Comparison of ENCODE assay signal across 13 cellular contexts in the genomic region with DNA sequence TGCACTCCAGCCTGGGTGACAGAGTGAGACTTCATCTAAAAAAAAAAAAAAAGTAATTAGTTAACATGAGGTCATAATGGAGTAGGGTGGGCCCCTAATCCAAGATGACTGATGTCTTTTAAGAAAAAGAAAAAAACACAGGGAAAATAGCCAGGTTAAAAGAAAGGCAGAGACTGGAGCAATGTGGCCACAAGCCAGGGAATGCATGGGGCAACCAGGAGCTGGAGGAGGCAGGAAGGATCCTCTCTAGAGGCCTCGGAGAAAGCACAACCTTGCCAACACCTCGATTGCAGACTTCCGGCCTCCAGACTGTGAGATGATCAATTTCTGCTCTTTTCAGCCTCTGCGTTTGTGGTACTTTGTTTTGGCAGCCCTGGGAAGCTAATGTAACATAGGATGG.
DNase-seq lines count a peak whose midpoint lies in the region; ATAC-seq and TF ChIP-seq lines count a peak whose summit lies in the region.
"Had no signal": no experiment of that assay in that cellular context is flagged by ENCODE, and none has a peak within 500 bp of the region (broad histone marks: within the 10 kb centered on the region; RNA-seq: fewer than 3 reads in every experiment).

No MANE protein-coding gene starts in this region.

- no peak for ATAC-seq in heart right ventricle
- no peak for ATAC-seq in Right ventricle myocardium inferior
- peak; percentile 19 for ATAC-seq in gastroesophageal sphincter
- ATAC-seq in GM21825 (IDR thresholded peaks at IDR 0.05; ENCODE audit: unreplicated experiment) = no peak
- ATAC-seq in GM21360 (IDR thresholded peaks at IDR 0.05; ENCODE audit: unreplicated experiment) = no peak
- ATAC-seq: GM23338 had no signal

- 58 to 81% methylated on average over 4 of the region's 4 CpGs for WGBS in heart right ventricle, 2 donors
- 38 to 43% methylated on average over 4 of the region's 4 CpGs for WGBS in gastroesophageal sphincter (ENCODE audit: low coverage in 1 of 2), 2 donors

- no peak for TF ChIP-seq CTCF in heart right ventricle (IDR thresholded peaks at IDR 0.05)
- TF ChIP-seq CTCF in gastroesophageal sphincter (IDR thresholded peaks at IDR 0.05) = no peak

- H3K36me3 ChIP-seq in heart right ventricle (no peaks in the 10 kb centered on the region), gastroesophageal sphincter (no peaks in the 10 kb centered on the region), muscle layer of duodenum (ENCODE audit: control insufficient read depth in 1 of 2, insufficient read depth in 2 of 2, low read length in 2 of 2) (no peaks in the 10 kb centered on the region)
- H3K36me3 ChIP-seq: BLaER1 treated with 17β-estradiol and CSF1 and Interleukin-3, amounts not matched to agents 10 nM and 100 nM had no signal

- TF ChIP-seq EP300 in gastroesophageal sphincter (IDR thresholded peaks at IDR 0.05) = no peak

- no peak for DNase-seq in heart right ventricle
- DNase-seq in Right ventricle myocardium inferior (ENCODE audit: missing footprints) = no peak
- DNase-seq in mesenteric fat pad (ENCODE audit: low spot score) = no peak
- DNase-seq in COLO668 (lab: John Stamatoyannopoulos, UW; ENCODE audit: unreplicated experiment) = no peak
- DNase-seq: ACHN; CD4-positive, alpha-beta T cell; H7 had no signal

- H3K27ac ChIP-seq in heart right ventricle = peak overlapping the region in 7 of 10 donors; percentile 22 to 80 (median 72)
- H3K27ac ChIP-seq in gastroesophageal sphincter = peak overlapping the region in 3 of 4 donors; percentile 45 to 85 (median 51)
- peak overlapping the region; percentile 32 for H3K27ac ChIP-seq in muscle layer of duodenum (ENCODE audit: low read length)
- H3K27ac ChIP-seq: BLaER1 treated with 17β-estradiol and CSF1 and Interleukin-3, amounts not matched to agents 10 nM and 100 nM had no signal

- no peaks in the 10 kb centered on the region for H3K9me3 ChIP-seq in heart right ventricle
- H3K9me3 ChIP-seq in gastroesophageal sphincter = no peaks in the 10 kb centered on the region
- H3K9me3 ChIP-seq in muscle layer of duodenum (ENCODE audit: control insufficient read depth in 1 of 2, low read length in 2 of 2) = no peaks in the 10 kb centered on the region
- H3K9me3 ChIP-seq: BLaER1 treated with 17β-estradiol and CSF1 and Interleukin-3, amounts not matched to agents 10 nM and 100 nM had no signal

- TF ChIP-seq POLR2A in gastroesophageal sphincter (IDR thresholded peaks at IDR 0.05) = no peak

- intact Hi-C loops in heart right ventricle (cut with DNase I) = no loop called here
- intact Hi-C loops in Right ventricle myocardium inferior (cut with DNase I) = loop anchor here (5.0 kb wide), 1 partner anchor 62 kb away; no protein-coding TSS in a partner anchor

- peaks cover 0 to 58% (median 25%) of the 10 kb centered on the region in 9 donors for H3K4me1 ChIP-seq in heart right ventricle
- H3K4me1 ChIP-seq in gastroesophageal sphincter = peaks cover 0 to 76% (median 26%) of the 10 kb centered on the region in 3 donors
- H3K4me1 ChIP-seq in muscle layer of duodenum (ENCODE audit: control insufficient read depth in 1 of 2, insufficient read depth in 2 of 2, low read length in 2 of 2) = peaks cover 19 to 57% of the 10 kb centered on the region in 2 donors
- H3K4me1 ChIP-seq: BLaER1 treated with 17β-estradiol and CSF1 and Interleukin-3, amounts not matched to agents 10 nM and 100 nM had no signal

- H3K27me3 ChIP-seq in heart right ventricle = no peaks in the 10 kb centered on the region
- no peaks in the 10 kb centered on the region for H3K27me3 ChIP-seq in gastroesophageal sphincter
- H3K27me3 ChIP-seq in muscle layer of duodenum (ENCODE audit: low read depth, low read length) = no peaks in the 10 kb centered on the region
- H3K27me3 ChIP-seq: BLaER1 treated with 17β-estradiol and CSF1 and Interleukin-3, amounts not matched to agents 10 nM and 100 nM had no signal

- H3K4me3 ChIP-seq in heart right ventricle (no peak overlapping the region), gastroesophageal sphincter (no peak overlapping the region), muscle layer of duodenum (ENCODE audit: low read depth in 1 of 2, low read length in 2 of 2) (no peak overlapping the region)
- H3K4me3 ChIP-seq: BLaER1 treated with 17β-estradiol and CSF1 and Interleukin-3, amounts not matched to agents 10 nM and 100 nM; GM23338 had no signal
